ENCODE assay signal across 8 cellular contexts in the genomic region with DNA sequence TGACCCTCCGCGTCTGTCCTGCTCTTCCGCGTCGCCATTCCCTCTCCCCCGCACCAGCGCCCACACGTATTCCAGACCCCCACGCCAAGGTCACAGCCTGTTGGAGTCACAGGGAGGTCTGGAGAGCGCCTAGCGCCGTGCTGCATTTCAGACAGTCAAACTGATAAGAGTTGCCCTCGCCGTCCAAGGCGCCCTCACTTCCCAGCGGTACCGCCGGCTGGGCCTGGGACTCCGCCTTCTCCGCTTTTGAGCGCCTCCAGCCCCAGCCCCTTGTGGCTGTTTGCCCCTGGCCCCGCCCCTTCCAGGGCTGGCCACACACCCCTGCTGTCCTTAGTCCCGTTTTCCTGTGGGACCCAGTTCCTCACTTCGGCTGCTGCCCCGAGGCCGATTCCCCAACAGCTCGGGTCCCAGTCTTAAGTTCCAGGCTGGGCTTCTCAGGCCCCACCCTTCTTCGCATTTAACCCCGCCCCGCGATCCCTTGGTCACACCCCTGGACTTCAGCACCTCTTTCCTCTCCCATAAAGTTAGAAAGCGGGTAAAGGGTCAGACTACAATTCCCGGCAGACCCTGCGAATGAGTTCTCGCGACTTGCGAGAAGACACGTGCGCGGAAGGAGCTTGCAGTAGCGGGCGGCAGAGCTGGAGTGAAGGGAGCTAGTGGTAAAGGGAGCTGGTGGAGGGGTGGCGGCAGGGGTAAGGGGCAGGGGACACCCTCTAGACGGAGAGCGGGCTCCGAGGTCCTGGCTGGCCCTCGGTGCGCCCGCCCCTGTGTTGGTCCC. TPM values are rescaled to one million over a fixed set of nuclear protein-coding genes. Genes with fewer than 3 reads are reported as not detected.
DNase-seq lines count a peak whose midpoint lies in the region; ATAC-seq and TF ChIP-seq lines count a peak whose summit lies in the region.

A gene (plus strand): TSS at position 612 of the 778 bp plus-strand sequence. CDS start 1,085 bp downstream, outside the sequence.

- H3K9me2 ChIP-seq in SU-DHL-6 (replicated peaks; ENCODE audit: insufficient read depth, low read length) = no peaks in the 10 kb centered on the region

- H2AFZ ChIP-seq in SU-DHL-6 (ENCODE audit: low read depth, low read length, severe bottlenecking) (peak within 1 kb of the TSS; percentile 88), osteoblast (ENCODE audit: low read length) (peak within 1 kb of the TSS; percentile 91)

- H3K36me3 Mint-ChIP-seq in activated naive CD8-positive, alpha-beta T cell treated with anti-CD3 and anti-CD28 coated beads, Interleukin-2, amount 10 ng/mL, durations not matched to agents 7 days and 5 days = no peaks in the 10 kb centered on the region
- H3K36me3 Mint-ChIP-seq in glutamatergic neuron (ENCODE audit: unreplicated experiment) = no peaks in the 10 kb centered on the region

- TF ChIP-seq CTCF in SU-DHL-6 (IDR thresholded peaks at IDR 0.05; ENCODE audit: insufficient read depth, low read length, poor library complexity, severe bottlenecking) (no peak), glutamatergic neuron (IDR thresholded peaks at IDR 0.05; ENCODE audit: partially characterized antibody, unreplicated experiment) (no peak), osteoblast (IDR thresholded peaks at IDR 0.05; ENCODE audit: extremely low read depth, low read depth, low read length) (no peak), thoracic aorta (IDR thresholded peaks at IDR 0.05) (no peak)

- no peaks in the 10 kb centered on the region for H3K9me3 ChIP-seq in SU-DHL-6 (ENCODE audit: insufficient read depth, low read length)
- H3K9me3 ChIP-seq in osteoblast (ENCODE audit: low read depth, low read length) = no peaks in the 10 kb centered on the region
- no peaks in the 10 kb centered on the region for H3K9me3 ChIP-seq in thoracic aorta

- no peaks in the 10 kb centered on the region for H4K20me1 ChIP-seq in SU-DHL-6 (ENCODE audit: low read depth, low read length)
- H4K20me1 ChIP-seq in osteoblast (ENCODE audit: insufficient read depth, low read length) = peaks cover 12% of the 10 kb centered on the region

- H3F3A ChIP-seq in SU-DHL-6 (ENCODE audit: insufficient read depth) = no peaks in the 10 kb centered on the region

- peak within 1 kb of the TSS; percentile 73 for H3K27ac Mint-ChIP-seq in activated naive CD8-positive, alpha-beta T cell treated with anti-CD3 and anti-CD28 coated beads, Interleukin-2, amount 10 ng/mL, durations not matched to agents 7 days and 5 days
- peak within 1 kb of the TSS; percentile 85 for H3K27ac Mint-ChIP-seq in glutamatergic neuron (ENCODE audit: unreplicated experiment)

- H3K79me2 ChIP-seq in SU-DHL-6 (ENCODE audit: insufficient read depth, low read length) = peaks cover 11% of the 10 kb centered on the region; the same call in 1 of the 2 replicates
- peaks cover 30% of the 10 kb centered on the region for H3K79me2 ChIP-seq in osteoblast (ENCODE audit: insufficient read depth, low read length)

- H3K9ac ChIP-seq in SU-DHL-6 (ENCODE audit: low read length) = peak within 1 kb of the TSS; percentile 88

- H3K27ac ChIP-seq in SU-DHL-6 (ENCODE audit: low read depth, low read length) (no peak within 1 kb of the TSS), osteoblast (ENCODE audit: low read depth, low read length) (peak within 1 kb of the TSS; percentile 89), thoracic aorta (peak within 1 kb of the TSS; percentile 93 to 95)

- peak; percentile 88 for TF ChIP-seq POLR2A in GM10847 (IDR thresholded peaks at IDR 0.05; ENCODE audit: extremely low read depth, insufficient read length)

- H3K27me3 Mint-ChIP-seq in activated naive CD8-positive, alpha-beta T cell treated with anti-CD3 and anti-CD28 coated beads, Interleukin-2, amount 10 ng/mL, durations not matched to agents 7 days and 5 days = peaks cover 43% of the 10 kb centered on the region
- H3K27me3 Mint-ChIP-seq in glutamatergic neuron (ENCODE audit: unreplicated experiment) = peaks cover 15% of the 10 kb centered on the region

- H3K4me1 Mint-ChIP-seq in activated naive CD8-positive, alpha-beta T cell treated with anti-CD3 and anti-CD28 coated beads, Interleukin-2, amount 10 ng/mL, durations not matched to agents 7 days and 5 days = peaks cover 22% of the 10 kb centered on the region
- H3K4me1 Mint-ChIP-seq in glutamatergic neuron (ENCODE audit: low read depth, unreplicated experiment) = peaks cover 37% of the 10 kb centered on the region

- H3K4me1 ChIP-seq in osteoblast (ENCODE audit: insufficient read depth, low read length) = peaks cover 34% of the 10 kb centered on the region
- H3K4me1 ChIP-seq in thoracic aorta (ENCODE audit: control insufficient read depth in 1 of 2, low read depth in 2 of 2) = peaks cover 21 to 50% of the 10 kb centered on the region in 2 donors

- H3K4me2 ChIP-seq in SU-DHL-6 (ENCODE audit: low read depth, low read length, poor library complexity, severe bottlenecking) = peak within 1 kb of the TSS; percentile 86
- peak within 1 kb of the TSS; percentile 91 for H3K4me2 ChIP-seq in osteoblast (ENCODE audit: insufficient read depth, low read length)

- peak within 1 kb of the TSS; percentile 78 for H3K4me3 ChIP-seq in SU-DHL-6 (ENCODE audit: insufficient read depth, low read length, poor library complexity, severe bottlenecking)
- H3K4me3 ChIP-seq in osteoblast (ENCODE audit: insufficient read depth, low read length) = peak within 1 kb of the TSS; percentile 89
- peak within 1 kb of the TSS; percentile 84 for H3K4me3 ChIP-seq in thoracic aorta

- POLR2A ChIA-PET in activated naive CD8-positive, alpha-beta T cell treated with anti-CD3 and anti-CD28 coated beads, Interleukin-2, amount 10 ng/mL, durations not matched to agents 7 days and 5 days (lab: Charles Lee) = interaction anchor here (0.6 to 2.4 kb wide), 13 partner anchors 9 to 1555 kb away, joined by 3 to 13 read pairs (median 3); a partner anchor contains a TSS

- DNase-seq in NCI-H128 (lab: John Stamatoyannopoulos, UW; ENCODE audit: unreplicated experiment) (peak; percentile 86), glutamatergic neuron (peak; percentile 93), osteoblast (ENCODE audit: insufficient read length, low spot score, missing footprints) (peak; percentile 100), thoracic aorta (ENCODE audit: low spot score) (peak; percentile 93)
- DNase-seq in activated naive CD8-positive, alpha-beta T cell treated with anti-CD3 and anti-CD28 coated beads, Interleukin-2, amount 10 ng/mL, durations not matched to agents 7 days and 5 days = peak; percentile 92

- H3K27me3 ChIP-seq in SU-DHL-6 (ENCODE audit: low read length) (no peaks in the 10 kb centered on the region), osteoblast (ENCODE audit: insufficient read depth, low read length) (peaks cover 8% of the 10 kb centered on the region), thoracic aorta (replicated peaks; ENCODE audit: insufficient read depth) (no peaks in the 10 kb centered on the region)

- H3K9me3 Mint-ChIP-seq in activated naive CD8-positive, alpha-beta T cell treated with anti-CD3 and anti-CD28 coated beads, Interleukin-2, amount 10 ng/mL, durations not matched to agents 7 days and 5 days = no peaks in the 10 kb centered on the region
- H3K9me3 Mint-ChIP-seq in glutamatergic neuron (ENCODE audit: unreplicated experiment) = peaks cover 14% of the 10 kb centered on the region

- H3K36me3 ChIP-seq in SU-DHL-6 (ENCODE audit: low read length) (no peaks in the 10 kb centered on the region), osteoblast (ENCODE audit: insufficient read depth, low read length) (peaks cover 16% of the 10 kb centered on the region), thoracic aorta (peaks cover 9% of the 10 kb centered on the region)

- peak; percentile 96 for ATAC-seq in HG02678 (IDR thresholded peaks at IDR 0.05; ENCODE audit: unreplicated experiment)
- ATAC-seq in activated naive CD8-positive, alpha-beta T cell treated with anti-CD3 and anti-CD28 coated beads, Interleukin-2, amount 10 ng/mL, durations not matched to agents 7 days and 5 days (ENCODE audit: low read depth) = peak; percentile 92
- peak; percentile 86 for ATAC-seq in thoracic aorta (ENCODE audit: insufficient number of reproducible peaks, low FRiP score, low read depth)

- peak within 1 kb of the TSS; percentile 93 for H3K4me3 Mint-ChIP-seq in activated naive CD8-positive, alpha-beta T cell treated with anti-CD3 and anti-CD28 coated beads, Interleukin-2, amount 10 ng/mL, durations not matched to agents 7 days and 5 days
- peak within 1 kb of the TSS; percentile 90 for H3K4me3 Mint-ChIP-seq in glutamatergic neuron (ENCODE audit: unreplicated experiment)

RNA-seq across cellular contexts. Expression of the gene that starts here (rescaled TPM):
- 10 to 100 TPM; 31.3 to 32.6 TPM for total RNA-seq in activated naive CD8-positive, alpha-beta T cell treated with anti-CD3 and anti-CD28 coated beads, Interleukin-2, amount 10 ng/mL, durations not matched to agents 7 days and 5 days
- total RNA-seq in glutamatergic neuron (ENCODE audit: unreplicated experiment) (23.2 TPM), osteoblast (46.0 and 46.3 TPM in 2 replicates), thoracic aorta (10 to 100 TPM; 30.5 to 56.5 TPM)
